In genomic region chr16:48447428-48447827, GRCh38 we compare ENCODE assay signal across 20 cellular contexts.
DNase-seq lines count a peak whose midpoint lies in the region; ATAC-seq and TF ChIP-seq lines count a peak whose summit lies in the region.
"Had no signal": no experiment of that assay in that cellular context is flagged by ENCODE, and none has a peak within 500 bp of the region (broad histone marks: within the 10 kb centered on the region; RNA-seq: fewer than 3 reads in every experiment).

No MANE protein-coding gene starts in this region.

- no peak overlapping the region for H3K23ac ChIP-seq in mesenchymal stem cell (ENCODE audit: low read length in 2 of 2)

- H3K4me3 ChIP-seq in Karpas-422 (ENCODE audit: low read length) (no peak overlapping the region), mesenchymal stem cell (ENCODE audit: insufficient read depth in 1 of 2, low read depth in 1 of 2, low read length in 2 of 2) (no peak overlapping the region), A673 (ENCODE audit: low read depth, low read length, poor library complexity, severe bottlenecking) (no peak overlapping the region), aorta (ENCODE audit: low read length in 2 of 2) (no peak overlapping the region)
- H3K4me3 ChIP-seq: A549, GM23338 had no signal

- H2BK15ac ChIP-seq in mesenchymal stem cell (ENCODE audit: low read depth, poor library complexity, severe bottlenecking): no peak overlapping the region

- POLR2A ChIA-PET in A673 (lab: Charles Lee; ENCODE audit: low non-redundant PET): no interaction called here

- no peaks in the 10 kb centered on the region for H4K20me1 ChIP-seq in Karpas-422 (ENCODE audit: insufficient read depth, low read depth, low read length)

- no peak overlapping the region for H3K4ac ChIP-seq in mesenchymal stem cell (ENCODE audit: low read depth in 1 of 2, low read length in 2 of 2)

- H3K18ac ChIP-seq in mesenchymal stem cell (ENCODE audit: low read depth in 1 of 2, low read length in 2 of 2): no peak overlapping the region

- no peak overlapping the region for H2BK120ac ChIP-seq in mesenchymal stem cell (ENCODE audit: low read depth, low read length)

- H3K9ac ChIP-seq in Karpas-422 (ENCODE audit: low read length) (no peak overlapping the region), mesenchymal stem cell (ENCODE audit: low read length) (no peak overlapping the region)

- WGBS in mesenchymal stem cell: 96% methylated on average over 7 of the region's 8 CpGs
- 94 to 97% methylated on average over 8 of the region's 8 CpGs for WGBS in aorta, 2 donors

- H3K79me1 ChIP-seq in mesenchymal stem cell (replicated peaks; ENCODE audit: low read length, poor library complexity, severe bottlenecking): no peaks in the 10 kb centered on the region

- peak; percentile 43 for DNase-seq in activated CD8-positive, alpha-beta memory T cell treated with anti-CD3 and anti-CD28 coated beads, Interleukin-2, amount 50 U/mL, for 48 hours
- no peak for DNase-seq in activated CD8-positive, alpha-beta memory T cell treated with anti-CD3 and anti-CD28 coated beads, Interleukin-2, amount 10 ng/mL, durations not matched to agents 7 days and 5 days
- DNase-seq in Karpas-422 (peak; percentile 9), mesenchymal stem cell (no peak), osteocyte (ENCODE audit: extremely low spot score, unreplicated experiment) (peak; percentile 76), A673 (ENCODE audit: low spot score) (no peak), aorta (no peak), glomerular visceral epithelial cell (ENCODE audit: extremely low spot score) (no peak)
- DNase-seq: 8988T; C1 segment of cervical spinal cord; Calu3; CD4-positive, alpha-beta memory T cell; COR-L47; DMS53; DMS79 treated with DMSO at 0.1 percent for 48 hours; GF-D8; H9; HFFc6 had no signal

- H2AK5ac ChIP-seq in mesenchymal stem cell (ENCODE audit: low read length, severe bottlenecking): no peak overlapping the region

- no TSS peak for BruUV-seq in A673 (replicated peaks; lab: Mats Ljungman, UMichigan)

- no peaks in the 10 kb centered on the region for H3K79me2 ChIP-seq in Karpas-422 (ENCODE audit: low read length)

- no peaks in the 10 kb centered on the region for H3K36me3 Mint-ChIP-seq in activated CD8-positive, alpha-beta memory T cell treated with anti-CD3 and anti-CD28 coated beads, Interleukin-2, amount 10 ng/mL, durations not matched to agents 7 days and 5 days
- H3K36me3 Mint-ChIP-seq in osteocyte (ENCODE audit: unreplicated experiment): no peaks in the 10 kb centered on the region
- H3K36me3 Mint-ChIP-seq: CD4-positive, alpha-beta memory T cell had no signal

- no peak for ATAC-seq in activated CD8-positive, alpha-beta memory T cell treated with anti-CD3 and anti-CD28 coated beads, Interleukin-2, amount 10 ng/mL, durations not matched to agents 7 days and 5 days
- ATAC-seq in aorta (ENCODE audit: low FRiP score): no peak
- ATAC-seq: A549, GM23338 had no signal

- H3K27ac ChIP-seq in Karpas-422 (ENCODE audit: low read length): no peak overlapping the region
- no peak overlapping the region for H3K27ac ChIP-seq in mesenchymal stem cell (ENCODE audit: low read length, poor library complexity, severe bottlenecking)
- H3K27ac ChIP-seq in A673 (ENCODE audit: low read depth, low read length, poor library complexity, severe bottlenecking): no peak overlapping the region
- no peak overlapping the region for H3K27ac ChIP-seq in aorta (ENCODE audit: low read depth in 1 of 2, low read length in 2 of 2)

- H3K4me2 ChIP-seq in Karpas-422 (ENCODE audit: low read depth, low read length, poor library complexity, severe bottlenecking): no peak overlapping the region
- no peak overlapping the region for H3K4me2 ChIP-seq in mesenchymal stem cell (ENCODE audit: low read length, poor library complexity, severe bottlenecking)
- H3K4me2 ChIP-seq: A549, GM23338 had no signal

- intact Hi-C loops in A673 (cut with micrococcal nuclease; ENCODE audit: unreplicated experiment): no loop called here
- intact Hi-C loops in aorta (cut with DNase I): no loop called here

- H3K4me1 Mint-ChIP-seq in activated CD8-positive, alpha-beta memory T cell treated with anti-CD3 and anti-CD28 coated beads, Interleukin-2, amount 10 ng/mL, durations not matched to agents 7 days and 5 days: no peaks in the 10 kb centered on the region
- H3K4me1 Mint-ChIP-seq in osteocyte (ENCODE audit: unreplicated experiment): peaks cover 16% of the 10 kb centered on the region
- H3K4me1 Mint-ChIP-seq: CD4-positive, alpha-beta memory T cell had no signal

- H3K9me2 ChIP-seq in Karpas-422 (replicated peaks; ENCODE audit: insufficient read depth, low read length): no peaks in the 10 kb centered on the region

- CTCF ChIA-PET in activated CD8-positive, alpha-beta memory T cell treated with anti-CD3 and anti-CD28 coated beads, Interleukin-2, amount 10 ng/mL, durations not matched to agents 7 days and 5 days (lab: Charles Lee): no interaction called here
- CTCF ChIA-PET in A673 (lab: Charles Lee): interaction anchor here (0.6 kb wide), 1 partner anchor 899 kb away, joined by 3 read pairs; no protein-coding TSS in a partner anchor

- H2BK5ac ChIP-seq in mesenchymal stem cell (ENCODE audit: low read depth, low read length, poor library complexity, severe bottlenecking): no peak overlapping the region

- H3K27me3 ChIP-seq in Karpas-422 (ENCODE audit: low read length) (no peaks in the 10 kb centered on the region), mesenchymal stem cell (ENCODE audit: control insufficient read depth in 1 of 2, insufficient read depth in 1 of 2, low read length in 2 of 2) (no peaks in the 10 kb centered on the region), A673 (replicated peaks; ENCODE audit: insufficient read depth, low read depth, low read length, poor library complexity) (no peaks in the 10 kb centered on the region), aorta (ENCODE audit: control insufficient read depth in 1 of 2, insufficient read depth in 2 of 2, low read length in 1 of 2) (no peaks in the 10 kb centered on the region)

- no peaks in the 10 kb centered on the region for H3K9me3 Mint-ChIP-seq in activated CD8-positive, alpha-beta memory T cell treated with anti-CD3 and anti-CD28 coated beads, Interleukin-2, amount 10 ng/mL, durations not matched to agents 7 days and 5 days (ENCODE audit: low read depth)
- no peaks in the 10 kb centered on the region for H3K9me3 Mint-ChIP-seq in osteocyte (ENCODE audit: unreplicated experiment)
- H3K9me3 Mint-ChIP-seq: CD4-positive, alpha-beta memory T cell; GM23338; H9; HFFc6 had no signal

- H4K91ac ChIP-seq in mesenchymal stem cell (ENCODE audit: low read length): peak overlapping the region; percentile 52

- no peaks in the 10 kb centered on the region for H3K36me3 ChIP-seq in Karpas-422 (ENCODE audit: insufficient read depth, low read length)
- H3K36me3 ChIP-seq in mesenchymal stem cell (ENCODE audit: control insufficient read depth in 1 of 2, insufficient read depth in 2 of 2, low read depth in 1 of 2, low read length in 2 of 2): no peaks in the 10 kb centered on the region
- H3K36me3 ChIP-seq in A673 (ENCODE audit: insufficient read depth, low read length, poor library complexity, severe bottlenecking): no peaks in the 10 kb centered on the region
- no peaks in the 10 kb centered on the region for H3K36me3 ChIP-seq in aorta (ENCODE audit: control insufficient read depth in 1 of 2, insufficient read depth in 2 of 2, low read length in 1 of 2)

- H3K4me3 Mint-ChIP-seq in activated CD8-positive, alpha-beta memory T cell treated with anti-CD3 and anti-CD28 coated beads, Interleukin-2, amount 10 ng/mL, durations not matched to agents 7 days and 5 days: no peak overlapping the region
- no peak overlapping the region for H3K4me3 Mint-ChIP-seq in osteocyte (ENCODE audit: unreplicated experiment)
- H3K4me3 Mint-ChIP-seq: CD4-positive, alpha-beta memory T cell; GM23338; H9; HFFc6 had no signal

- TF ChIP-seq CTCF in osteocyte (IDR thresholded peaks at IDR 0.05) (no peak), A673 (conservative IDR thresholded peaks at IDR 0.05; ENCODE audit: low read depth, low read length) (no peak)

- no peak overlapping the region for H4K8ac ChIP-seq in mesenchymal stem cell (ENCODE audit: low read length)

- H3K14ac ChIP-seq in mesenchymal stem cell (ENCODE audit: low read length in 2 of 2): no peak overlapping the region

- no peak overlapping the region for H2AFZ ChIP-seq in Karpas-422 (ENCODE audit: low read length)
- H2AFZ ChIP-seq in mesenchymal stem cell (ENCODE audit: low read depth, low read length): no peak overlapping the region
- H2AFZ ChIP-seq: GM23338 had no signal

- H3K4me1 ChIP-seq in Karpas-422 (ENCODE audit: low read length) (no peaks in the 10 kb centered on the region), mesenchymal stem cell (ENCODE audit: control insufficient read depth, insufficient read depth, low read depth, low read length) (peaks cover 12% of the 10 kb centered on the region), A673 (ENCODE audit: insufficient read depth, low read length, poor library complexity, severe bottlenecking) (no peaks in the 10 kb centered on the region), aorta (ENCODE audit: control insufficient read depth in 1 of 2, insufficient read depth in 2 of 2, low read length in 2 of 2) (peaks cover 0 to 4% of the 10 kb centered on the region in 2 donors)

- H2BK12ac ChIP-seq in mesenchymal stem cell (ENCODE audit: low read length in 2 of 2): no peak overlapping the region

- no peak overlapping the region for H3K27ac Mint-ChIP-seq in activated CD8-positive, alpha-beta memory T cell treated with anti-CD3 and anti-CD28 coated beads, Interleukin-2, amount 10 ng/mL, durations not matched to agents 7 days and 5 days
- no peak overlapping the region for H3K27ac Mint-ChIP-seq in osteocyte (ENCODE audit: unreplicated experiment)
- H3K27ac Mint-ChIP-seq: CD4-positive, alpha-beta memory T cell; GM23338; HFFc6 had no signal

- no peaks in the 10 kb centered on the region for H3K9me3 ChIP-seq in Karpas-422 (ENCODE audit: low read length)
- H3K9me3 ChIP-seq in mesenchymal stem cell (ENCODE audit: control insufficient read depth, low read length): no peaks in the 10 kb centered on the region
- H3K9me3 ChIP-seq in A673 (ENCODE audit: low read depth, low read length, poor library complexity, severe bottlenecking): no peaks in the 10 kb centered on the region
- H3K9me3 ChIP-seq in aorta (ENCODE audit: control insufficient read depth, low read length): no peaks in the 10 kb centered on the region
- H3K9me3 ChIP-seq: A549 had no signal

- peaks cover 6% of the 10 kb centered on the region for H3K27me3 Mint-ChIP-seq in activated CD8-positive, alpha-beta memory T cell treated with anti-CD3 and anti-CD28 coated beads, Interleukin-2, amount 10 ng/mL, durations not matched to agents 7 days and 5 days
- H3K27me3 Mint-ChIP-seq in osteocyte (ENCODE audit: unreplicated experiment): no peaks in the 10 kb centered on the region
- H3K27me3 Mint-ChIP-seq: CD4-positive, alpha-beta memory T cell had no signal

Comparison
In these comparisons a context has a peak if more than half of its experiments do, and no peak if none do; other contexts are left out.
1. DNase-seq: peak in activated CD8-positive, alpha-beta memory T cell treated with anti-CD3 and anti-CD28 coated beads, Interleukin-2, amount 50 U/mL, for 48 hours (single experiment), Karpas-422 (single experiment) and osteocyte (single experiment); none in activated CD8-positive, alpha-beta memory T cell treated with anti-CD3 and anti-CD28 coated beads, Interleukin-2, amount 10 ng/mL, durations not matched to agents 7 days and 5 days (single experiment), mesenchymal stem cell (single experiment), A673 (single experiment), aorta (0 of 2) and glomerular visceral epithelial cell (single experiment).